In the genomic region with DNA sequence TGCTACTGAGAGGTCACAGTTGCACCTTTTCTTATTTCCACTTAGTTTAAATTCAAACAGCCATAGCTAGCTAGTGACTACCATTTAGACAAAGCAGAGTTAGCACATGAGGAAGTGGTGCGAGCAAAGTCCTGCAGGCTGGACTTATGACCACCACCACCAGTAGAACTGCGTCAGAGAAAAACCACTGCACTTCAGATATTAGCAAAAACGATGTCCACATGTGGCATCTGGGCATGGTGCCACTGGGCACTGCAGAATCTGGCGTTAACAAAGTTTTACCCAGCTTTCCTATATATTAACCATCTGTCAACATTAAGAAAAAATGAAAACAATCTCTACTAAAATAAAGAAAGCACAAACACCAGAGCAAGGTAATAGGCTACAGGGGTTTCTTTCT, we compare ENCODE assay signal across 30 cellular contexts.
DNase-seq lines count a peak whose midpoint lies in the region; TF ChIP-seq lines count a peak whose summit lies in the region.
"Had no signal": no experiment of that assay in that cellular context is flagged by ENCODE, and none has a peak within 500 bp of the region (broad histone marks: within the 10 kb centered on the region; RNA-seq: fewer than 3 reads in every experiment).

No MANE protein-coding gene starts in this region.

- peak overlapping the region; percentile 38 for H3K9ac ChIP-seq in mesenchymal stem cell (ENCODE audit: low read length)
- H3K9ac ChIP-seq: KMS-11, SK-N-SH had no signal

- H2BK120ac ChIP-seq in mesenchymal stem cell (ENCODE audit: low read depth, low read length): no peak overlapping the region

- H3K27ac ChIP-seq in esophagus muscularis mucosa (replicated peaks in 1 of 4) (peak overlapping the region; percentile 57 to 81 (median 72)), mesenchymal stem cell (ENCODE audit: low read length, poor library complexity, severe bottlenecking) (no peak overlapping the region)
- H3K27ac ChIP-seq: KMS-11, psoas muscle, upper lobe of right lung had no signal

- H3K18ac ChIP-seq in mesenchymal stem cell (ENCODE audit: low read depth in 1 of 2, low read length in 2 of 2): peak overlapping the region; percentile 72 to 87

- H3K27me3 ChIP-seq in esophagus muscularis mucosa: no peaks in the 10 kb centered on the region
- H3K27me3 ChIP-seq in mesenchymal stem cell (ENCODE audit: control insufficient read depth in 1 of 2, insufficient read depth in 1 of 2, low read length in 2 of 2): no peaks in the 10 kb centered on the region
- H3K27me3 ChIP-seq: left lung, MG63, upper lobe of right lung had no signal

- TF ChIP-seq POLR2A in esophagus muscularis mucosa (IDR thresholded peaks at IDR 0.05; ENCODE audit: low read depth): no peak

- H2BK12ac ChIP-seq in mesenchymal stem cell (ENCODE audit: low read length in 2 of 2): peak overlapping the region; percentile 29 to 44

- 68% methylated on average over 4 of the region's 4 CpGs for WGBS in esophagus muscularis mucosa
- WGBS in mesenchymal stem cell: 92% methylated on average over 3 of the region's 4 CpGs

- DNase-seq in HCEC 1CT (peak; percentile 5), esophagus muscularis mucosa (ENCODE audit: extremely low spot score) (no peak), mesenchymal stem cell (peak; percentile 48), smooth muscle cell of the brain vasculature (ENCODE audit: low read depth, low spot score) (peak; percentile 39), HUDEP-2 (lab: John Stamatoyannopoulos, UW; ENCODE audit: unreplicated experiment in 76 of 76) (no peak), kidney glomerular epithelial cell (lab: John Stamatoyannopoulos, UW) (no peak), NCI-H748 (lab: John Stamatoyannopoulos, UW; ENCODE audit: unreplicated experiment) (no peak)
- DNase-seq in effector CD8-positive, alpha-beta T cell (lab: John Stamatoyannopoulos, UW): no peak
- DNase-seq: activated CD4-positive, alpha-beta T cell treated with anti-CD3 and anti-CD28 coated beads, Interleukin-2, amount 50 U/mL, for 4 hours; activated CD4-positive, CD25-positive, alpha-beta regulatory T cell; activated CD8-positive, alpha-beta memory T cell treated with anti-CD3 and anti-CD28 coated beads, Interleukin-2, amount 10 ng/mL, durations not matched to agents 7 days and 5 days; activated T-cell treated with anti-CD3 and anti-CD28 coated beads, Interleukin-2, amount 50 U/mL, for 72 hours; Calu3; central memory CD4-positive, alpha-beta T cell; DND-41; glutamatergic neuron; HFFc6; left lung; naive thymus-derived CD4-positive, alpha-beta T cell; NCI-H1105; NCI-H2029; NCI-H524 treated with DMSO at 0.1 percent for 48 hours; NK-92 treated with Interleukin-12 subunit alpha and Interleukin-12 subunit beta, amount 100 ng/mL, for 24 hours; nucleus accumbens; PC-3; psoas muscle; SK-N-SH; upper lobe of right lung had no signal

- H2BK15ac ChIP-seq in mesenchymal stem cell (ENCODE audit: low read depth, poor library complexity, severe bottlenecking): peak overlapping the region; percentile 15

- no peak overlapping the region for H2AK5ac ChIP-seq in mesenchymal stem cell (ENCODE audit: low read length, severe bottlenecking)

- no peak overlapping the region for H2BK5ac ChIP-seq in mesenchymal stem cell (ENCODE audit: low read depth, low read length, poor library complexity, severe bottlenecking)

- H3K36me3 ChIP-seq in esophagus muscularis mucosa (peaks cover 17 to 87% (median 44%) of the 10 kb centered on the region in 4 donors), mesenchymal stem cell (ENCODE audit: control insufficient read depth in 1 of 2, insufficient read depth in 2 of 2, low read depth in 1 of 2, low read length in 2 of 2) (peaks cover 44 to 75% of the 10 kb centered on the region in 2 experiments)

- H3K4ac ChIP-seq in mesenchymal stem cell (ENCODE audit: low read depth in 1 of 2, low read length in 2 of 2): no peak overlapping the region

- no peak overlapping the region for H4K91ac ChIP-seq in mesenchymal stem cell (ENCODE audit: low read length)

- H4K8ac ChIP-seq in mesenchymal stem cell (ENCODE audit: low read length): no peak overlapping the region

- no peak for TF ChIP-seq CTCF in esophagus muscularis mucosa (IDR thresholded peaks at IDR 0.05)

- no peak overlapping the region for H3K14ac ChIP-seq in mesenchymal stem cell (ENCODE audit: low read length in 2 of 2)

- no peak for TF ChIP-seq EP300 in esophagus muscularis mucosa (IDR thresholded peaks at IDR 0.05)

- H3K23ac ChIP-seq in mesenchymal stem cell (ENCODE audit: low read length in 2 of 2): no peak overlapping the region

- H2AFZ ChIP-seq in mesenchymal stem cell (ENCODE audit: low read depth, low read length): no peak overlapping the region

- no peaks in the 10 kb centered on the region for H3K9me3 ChIP-seq in esophagus muscularis mucosa
- H3K9me3 ChIP-seq in mesenchymal stem cell (ENCODE audit: control insufficient read depth, low read length): no peaks in the 10 kb centered on the region
- H3K9me3 ChIP-seq: left lung, MG63, psoas muscle, SK-N-SH, upper lobe of right lung had no signal

- no peak overlapping the region for H3K4me2 ChIP-seq in mesenchymal stem cell (ENCODE audit: low read length, poor library complexity, severe bottlenecking)
- H3K4me2 ChIP-seq: KMS-11, SK-N-SH had no signal

- intact Hi-C loops in esophagus muscularis mucosa (cut with DNase I): loop anchor here (10.0 kb wide), 2 partner anchors 260 to 290 kb away; no protein-coding TSS in a partner anchor

- H3K4me1 ChIP-seq in esophagus muscularis mucosa (peaks cover 0 to 49% (median 42%) of the 10 kb centered on the region in 4 donors), mesenchymal stem cell (ENCODE audit: control insufficient read depth, insufficient read depth, low read depth, low read length) (peaks cover 3% of the 10 kb centered on the region)
- H3K4me1 ChIP-seq: left lung, psoas muscle, upper lobe of right lung had no signal

- H3K4me3 ChIP-seq in esophagus muscularis mucosa (no peak overlapping the region), mesenchymal stem cell (ENCODE audit: insufficient read depth in 1 of 2, low read depth in 1 of 2, low read length in 2 of 2) (no peak overlapping the region)
- H3K4me3 ChIP-seq: left lung, MG63, psoas muscle, upper lobe of right lung had no signal

- H3K79me1 ChIP-seq in mesenchymal stem cell (replicated peaks; ENCODE audit: low read length, poor library complexity, severe bottlenecking): peaks cover 13% of the 10 kb centered on the region

Comparison
In these comparisons a context has a peak if more than half of its experiments do, and no peak if none do; other contexts are left out.
1. DNase-seq: peak in HCEC 1CT (single experiment), mesenchymal stem cell (single experiment) and smooth muscle cell of the brain vasculature (single experiment); none in esophagus muscularis mucosa (single experiment), HUDEP-2 (0 of 76), kidney glomerular epithelial cell (single experiment), NCI-H748 (single experiment) and effector CD8-positive, alpha-beta T cell (single experiment).